ENCODE assay signal across 10 cellular contexts in genomic region chr20:49318430-49319203, GRCh38. TPM values are rescaled to one million over a fixed set of nuclear protein-coding genes. Genes with fewer than 3 reads are reported as not detected.
DNase-seq lines count a peak whose midpoint lies in the region; ATAC-seq, FAIRE-seq and TF ChIP-seq lines count a peak whose summit lies in the region.
"Had no signal": no experiment of that assay in that cellular context is flagged by ENCODE, and none has a peak within 500 bp of the region (broad histone marks: within the 10 kb centered on the region; RNA-seq: fewer than 3 reads in every experiment).

No MANE protein-coding gene starts in this region.

- H3K4me3 Mint-ChIP-seq in chondrocyte (ENCODE audit: unreplicated experiment) (peak overlapping the region; percentile 73), mesothelial cell of epicardium (peak overlapping the region; percentile 67)

- DNase-seq in Right ventricle myocardium inferior (ENCODE audit: missing footprints): peak; percentile 73
- no peak for DNase-seq in right atrium auricular region (ENCODE audit: low spot score)
- DNase-seq in chondrocyte (ENCODE audit: low spot score): no peak
- DNase-seq in mesothelial cell of epicardium (ENCODE audit: low spot score in 2 of 2, unreplicated experiment in 2 of 2): no peak
- DNase-seq in aorta: peak in 1 of 2 donors; percentile 78
- no peak for DNase-seq in GM12891 (ENCODE audit: insufficient read length, low spot score)
- DNase-seq in superior temporal gyrus (ENCODE audit: extremely low spot score): no peak
- no peak for DNase-seq in GM13976 (ENCODE audit: low spot score)

- H3K27me3 Mint-ChIP-seq in chondrocyte (ENCODE audit: low read depth) (peaks cover 51% of the 10 kb centered on the region), mesothelial cell of epicardium (ENCODE audit: low read depth) (peaks cover 87% of the 10 kb centered on the region)

- TF ChIP-seq POLR2A in GM12891 (IDR thresholded peaks at IDR 0.05; ENCODE audit: low read depth, low read length): no peak

- peaks cover 5% of the 10 kb centered on the region for H3K36me3 Mint-ChIP-seq in chondrocyte (ENCODE audit: low read depth)
- no peaks in the 10 kb centered on the region for H3K36me3 Mint-ChIP-seq in mesothelial cell of epicardium

- ATAC-seq in Right ventricle myocardium inferior (no peak), aorta (ENCODE audit: low FRiP score) (peak; percentile 26)
- ATAC-seq: left lung had no signal

- WGBS in aorta, 2 donors: 1% methylated on average over 70 of the region's 70 CpGs

- no peak for FAIRE-seq in GM12891 (lab: Jason Lieb, UNC)
- FAIRE-seq: G401.6 had no signal

- H3K27me3 ChIP-seq in right atrium auricular region (peaks cover 8 to 11% of the 10 kb centered on the region in 2 donors), aorta (ENCODE audit: control insufficient read depth in 1 of 2, insufficient read depth in 2 of 2, low read length in 1 of 2) (peaks cover 0 to 1% of the 10 kb centered on the region in 2 donors)

- H3K9me3 ChIP-seq in right atrium auricular region (no peaks in the 10 kb centered on the region), aorta (ENCODE audit: control insufficient read depth, low read length) (no peaks in the 10 kb centered on the region)
- H3K9me3 ChIP-seq: left lung had no signal

- H3K4me3 ChIP-seq in right atrium auricular region (peak overlapping the region in 1 of 2 donors; percentile 43), aorta (ENCODE audit: low read length in 2 of 2) (no peak overlapping the region)

- H3K4me1 ChIP-seq in right atrium auricular region (peaks cover 0 to 16% of the 10 kb centered on the region in 2 donors), aorta (ENCODE audit: control insufficient read depth in 1 of 2, insufficient read depth in 2 of 2, low read length in 2 of 2) (no peaks in the 10 kb centered on the region)

- in situ Hi-C loops in GM13976 (cut with MboI; ENCODE audit: low sequenced_read_pairs, unreplicated experiment): no loop called here

- H3K27ac ChIP-seq in right atrium auricular region (no peak overlapping the region), aorta (ENCODE audit: low read depth in 1 of 2, low read length in 2 of 2) (no peak overlapping the region)
- H3K27ac ChIP-seq: left lung had no signal

- H3K4me1 Mint-ChIP-seq in chondrocyte (ENCODE audit: low read depth): peaks cover 18% of the 10 kb centered on the region
- peaks cover 9% of the 10 kb centered on the region for H3K4me1 Mint-ChIP-seq in mesothelial cell of epicardium

- intact Hi-C loops in Right ventricle myocardium inferior (cut with DNase I) (no loop called here), aorta (cut with DNase I) (no loop called here)

- H3K36me3 ChIP-seq in right atrium auricular region (no peaks in the 10 kb centered on the region), aorta (ENCODE audit: control insufficient read depth in 1 of 2, insufficient read depth in 2 of 2, low read length in 1 of 2) (no peaks in the 10 kb centered on the region)
- H3K36me3 ChIP-seq: left lung had no signal

- TF ChIP-seq CTCF in right atrium auricular region (IDR thresholded peaks at IDR 0.05) (no peak), chondrocyte (IDR thresholded peaks at IDR 0.05) (no peak), mesothelial cell of epicardium (IDR thresholded peaks at IDR 0.05; ENCODE audit: unreplicated experiment) (no peak), GM13976 (IDR thresholded peaks at IDR 0.05; ENCODE audit: borderline replicate concordance, control extremely low read depth, extremely low read depth, insufficient read depth, missing control alignments) (no peak)

- peaks cover 6% of the 10 kb centered on the region for H3K9me3 Mint-ChIP-seq in chondrocyte (ENCODE audit: low read depth)
- peaks cover 6% of the 10 kb centered on the region for H3K9me3 Mint-ChIP-seq in mesothelial cell of epicardium

- H3K27ac Mint-ChIP-seq in chondrocyte (ENCODE audit: unreplicated experiment) (no peak overlapping the region), mesothelial cell of epicardium (no peak overlapping the region)

TF ChIP-seq in GM12891, 5 proteins besides CTCF, POLR2A, EP300 and RAD21:
- TF ChIP-seq TAF1 (IDR thresholded peaks at IDR 0.05; ENCODE audit: low read depth, low read length): no peak
- no peak for TF ChIP-seq POU2F2 (IDR thresholded peaks at IDR 0.05; ENCODE audit: low read depth, low read length)
- TF ChIP-seq POLR2AphosphoS5 (IDR thresholded peaks at IDR 0.05; ENCODE audit: low read depth, low read length): no peak
- TF ChIP-seq PAX5 (IDR thresholded peaks at IDR 0.05; ENCODE audit: insufficient read depth, low read length, severe bottlenecking): no peak
- no peak for TF ChIP-seq SPI1 (IDR thresholded peaks at IDR 0.05; ENCODE audit: low read depth, low read length)

RNA-seq across cellular contexts. Expression of gene ZNFX1, which starts 40.8 kb away (rescaled TPM):
- 21.0 TPM for total RNA-seq in Right ventricle myocardium inferior
- total RNA-seq in right atrium auricular region: 10 to 100 TPM; 20.7 to 33.6 TPM
- 36.0 to 38.7 TPM (median 36.4 TPM) in 3 replicates for total RNA-seq in chondrocyte
- 15.5 to 16.8 TPM (median 15.9 TPM) in 3 replicates for total RNA-seq in mesothelial cell of epicardium
- 10 to 100 TPM; 48.7 to 59.4 TPM for total RNA-seq in aorta
- polyA plus RNA-seq in aorta: 10 to 100 TPM; 10.4 to 22.3 TPM
- polyA plus RNA-seq in GM12891 (2012; ENCODE audit: low read depth, missing spikeins): 11.0 TPM
